Comparison of ENCODE assay signal across 11 cellular contexts in the genomic region with DNA sequence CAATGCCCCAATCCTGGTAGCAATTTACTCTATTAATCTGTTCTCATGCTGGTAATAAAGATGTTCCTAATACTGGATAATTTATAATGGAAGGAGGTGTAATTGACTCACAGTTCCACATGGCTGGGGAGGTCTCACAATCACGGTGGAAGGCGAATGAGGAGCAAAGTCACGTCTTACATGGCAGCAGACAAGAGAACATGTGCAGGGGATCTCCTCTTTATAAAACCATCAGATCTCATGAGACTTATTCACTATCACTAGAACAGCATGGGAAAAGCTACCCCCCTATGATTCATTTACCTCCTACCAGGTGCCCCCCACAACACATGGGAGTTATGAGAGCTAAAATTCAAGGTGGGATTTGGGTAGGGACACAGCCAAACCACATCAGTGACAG.
"Had no signal": no experiment of that assay in that cellular context is flagged by ENCODE, and none has a peak within 500 bp of the region (broad histone marks: within the 10 kb centered on the region; RNA-seq: fewer than 3 reads in every experiment).

No MANE protein-coding gene starts in this region.

- H3K27ac ChIP-seq: GM23248 had no signal

- H3K36me3 ChIP-seq: HAP-1 had no signal

- ATAC-seq: GM23338, HCT116 had no signal

- H3K4me3 Mint-ChIP-seq: GM23338, H9, HFFc6 had no signal

- H3K4me2 ChIP-seq: GM23338 had no signal

- DNase-seq: GM23248, GOT3, H7, H9, HCEC 1CT, HFFc6 had no signal

- H3K4me3 ChIP-seq: GM23248, GM23338, HAP-1 had no signal

- H2AFZ ChIP-seq: GM23248, GM23338 had no signal

- H3K9ac ChIP-seq: GM23248 had no signal

- H3K9me3 ChIP-seq: HAP-1 had no signal

- H3K27ac Mint-ChIP-seq: GM23338, HFFc6 had no signal

- FAIRE-seq: H1, H54 had no signal
